ENCODE assay signal across 8 cellular contexts in the genomic region with DNA sequence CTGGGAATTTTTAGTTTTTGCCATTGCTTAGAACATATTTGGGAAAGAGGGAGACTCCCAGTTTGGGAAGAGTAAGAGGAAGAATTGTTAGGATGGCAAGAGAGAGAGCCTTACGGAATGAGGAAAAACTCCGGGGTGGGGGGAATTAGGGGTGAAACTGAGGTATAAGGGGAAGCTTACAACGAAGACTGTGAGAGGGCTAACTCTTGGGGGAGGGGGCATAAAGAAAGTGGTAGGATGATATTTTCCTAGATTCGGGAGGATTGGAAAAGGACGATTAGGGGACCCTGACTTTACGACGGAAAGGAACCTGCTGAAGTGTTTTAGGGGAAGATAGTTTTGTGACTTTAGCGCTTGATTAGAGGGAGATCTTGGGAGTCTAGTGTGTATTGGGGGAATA. TPM values are rescaled to one million over a fixed set of nuclear protein-coding genes. Genes with fewer than 3 reads are reported as not detected.
DNase-seq lines count a peak whose midpoint lies in the region; ATAC-seq and TF ChIP-seq lines count a peak whose summit lies in the region.

No MANE protein-coding gene starts in this region.

- H3K36me3 Mint-ChIP-seq in chondrocyte (ENCODE audit: low read depth) (no peaks in the 10 kb centered on the region), naive B cell (no peaks in the 10 kb centered on the region)

- ATAC-seq in naive B cell (ENCODE audit: low read depth in 2 of 2) (no peak), GM18520 (IDR thresholded peaks at IDR 0.05; ENCODE audit: unreplicated experiment) (no peak), HG03175 (IDR thresholded peaks at IDR 0.05; ENCODE audit: unreplicated experiment) (no peak)

- H3K9me3 Mint-ChIP-seq in chondrocyte (ENCODE audit: low read depth) (no peaks in the 10 kb centered on the region), naive B cell (peaks cover 0 to 3% (median 0%) of the 10 kb centered on the region in 7 donors)

- peak overlapping the region; percentile 71 for H3K4me3 ChIP-seq in BJ (ENCODE audit: low read depth, low read length)

- no peaks in the 10 kb centered on the region for H3K27me3 ChIP-seq in BJ (ENCODE audit: control insufficient read depth, insufficient read depth, low read length)

- H3K27me3 Mint-ChIP-seq in chondrocyte (ENCODE audit: low read depth), result no peaks in the 10 kb centered on the region
- H3K27me3 Mint-ChIP-seq in naive B cell, result no peaks in the 10 kb centered on the region

- H3K27ac Mint-ChIP-seq in chondrocyte (ENCODE audit: unreplicated experiment), result peak overlapping the region; percentile 96
- H3K27ac Mint-ChIP-seq in naive B cell, result peak overlapping the region; percentile 89 to 100 (median 94)

- H3K27ac ChIP-seq in KOPT-K1 (ENCODE audit: low read depth, low read length, poor library complexity, severe bottlenecking), result peak overlapping the region; percentile 95

- CTCF ChIA-PET in BJ (lab: Yijun Ruan, JAX), result no interaction called here

- TF ChIP-seq CTCF in BJ (IDR thresholded peaks at IDR 0.05; ENCODE audit: insufficient read depth, low read depth, low read length) (no peak), chondrocyte (IDR thresholded peaks at IDR 0.05) (no peak)

- peak overlapping the region; percentile 93 for H3K4me3 Mint-ChIP-seq in chondrocyte (ENCODE audit: unreplicated experiment)
- peak overlapping the region; percentile 82 to 99 (median 94) for H3K4me3 Mint-ChIP-seq in naive B cell

- H3K9me3 ChIP-seq in KOPT-K1 (ENCODE audit: insufficient read depth, low read length, poor library complexity, severe bottlenecking), result no peaks in the 10 kb centered on the region

- H3K36me3 ChIP-seq in BJ (ENCODE audit: control insufficient read depth, insufficient read depth, low read length) (no peaks in the 10 kb centered on the region), KOPT-K1 (ENCODE audit: insufficient read depth, low read length) (peaks cover 8% of the 10 kb centered on the region)

- POLR2A ChIA-PET in BJ (lab: Charles Lee), result no interaction called here

- peaks cover 24% of the 10 kb centered on the region for H3K4me1 Mint-ChIP-seq in chondrocyte (ENCODE audit: low read depth)
- peaks cover 8 to 27% (median 22%) of the 10 kb centered on the region in 3 donors for H3K4me1 Mint-ChIP-seq in naive B cell

- DNase-seq in BJ (ENCODE audit: low read depth), result no peak
- no peak for DNase-seq in chondrocyte (ENCODE audit: low spot score)
- no peak for DNase-seq in naive B cell
- DNase-seq in NCI-H187 treated with DMSO at 0.1 percent for 48 hours (lab: John Stamatoyannopoulos, UW), result no peak
- DNase-seq in cerebellum (ENCODE audit: low spot score), result no peak

RNA-seq across cellular contexts. Expression of a gene that starts 0.6 kb away (rescaled TPM):
- polyA plus RNA-seq in BJ (2011; rRNA removed) (3.6 and 10.1 TPM in 2 replicates), naive B cell (ENCODE audit: low read depth in 6 of 6) (10 to 100 TPM; 25.0 to 38.1 (median 30.8) TPM)
- polyA minus RNA-seq in BJ (2011; rRNA and poly(A)+ RNA removed), result 4.1 and 5.6 TPM in 2 replicates
- total RNA-seq in chondrocyte (25.5 to 34.7 TPM (median 27.7 TPM) in 3 replicates), cerebellum (71.9 TPM)
